ENCODE assay signal across 8 cellular contexts in genomic region chr12:111024205-111024794, GRCh38. TPM values are rescaled to one million over a fixed set of nuclear protein-coding genes. Genes with fewer than 3 reads are reported as not detected.
A peak's percentile ranks its signal among the peaks of the same experiment; 100 is the strongest.
DNase-seq lines count a peak whose midpoint lies in the region; ATAC-seq and TF ChIP-seq lines count a peak whose summit lies in the region.

No MANE protein-coding gene starts in this region.

- no TSS peak for BruUV-seq in Calu3 (replicated peaks; lab: Mats Ljungman, UMichigan)

- intact Hi-C loops in Calu3 (cut with micrococcal nuclease; ENCODE audit: unreplicated experiment) = loop anchor here (1.0 to 2.0 kb wide), 3 partner anchors 151 to 289 kb away; no protein-coding TSS in a partner anchor

- H3K27me3 Mint-ChIP-seq in Calu3 (ENCODE audit: unreplicated experiment) = peaks cover 100% of the 10 kb centered on the region

- H3K4me1 Mint-ChIP-seq in Calu3 (ENCODE audit: low read depth, unreplicated experiment) = peaks cover 7% of the 10 kb centered on the region

- no peak overlapping the region for H3K4me3 Mint-ChIP-seq in Calu3 (ENCODE audit: low read depth, unreplicated experiment)

- no peaks in the 10 kb centered on the region for H3K9me3 Mint-ChIP-seq in Calu3 (ENCODE audit: low read depth, unreplicated experiment)

- ATAC-seq in GM18517 (IDR thresholded peaks at IDR 0.05; ENCODE audit: unreplicated experiment) (no peak), HG03196 (IDR thresholded peaks at IDR 0.05; ENCODE audit: unreplicated experiment) (no peak)

- peak; percentile 88 for TF ChIP-seq CTCF in Calu3 (IDR thresholded peaks at IDR 0.05; ENCODE audit: unreplicated experiment)

- CTCF ChIA-PET in Calu3 (lab: Charles Lee) = no interaction called here

- H3K27ac Mint-ChIP-seq in Calu3 (ENCODE audit: unreplicated experiment) = no peak overlapping the region

- H3K36me3 Mint-ChIP-seq in Calu3 (ENCODE audit: insufficient read depth, unreplicated experiment) = no peaks in the 10 kb centered on the region

- DNase-seq in Calu3 = peak; percentile 81
- peak; percentile 64 for DNase-seq in HT-29 (ENCODE audit: low spot score)
- DNase-seq in SW 1271 (lab: John Stamatoyannopoulos, UW) = peak; percentile 17 to 47
- peak; percentile 9 for DNase-seq in amniotic epithelial cell (ENCODE audit: low read depth)
- peak; percentile 90 for DNase-seq in islet precursor cell
- DNase-seq in stimulated activated CD4-positive, alpha-beta T cell treated with anti-CD3 and anti-CD28 coated beads, Interleukin-4, amount 100 ng/mL, for 48 hours (ENCODE audit: low read depth in 2 of 2) = peak; percentile 42 to 50

RNA-seq across cellular contexts. Expression of gene CUX2, which starts 9.7 kb away (rescaled TPM):
- total RNA-seq in Calu3 (2022) = not detected in 2 replicates
- total RNA-seq in HT-29 (2014; rRNA removed; shearing (Covaris generic)) = not detected in 2 replicates

Comparison
In these comparisons a context has a peak if more than half of its experiments do, and no peak if none do; other contexts are left out.
1. DNase-seq: peak in every context shown above with its lines; median percentile 90 in islet precursor cell; 81 in Calu3; 64 in HT-29; 46 in stimulated activated CD4-positive, alpha-beta T cell treated with anti-CD3 and anti-CD28 coated beads, Interleukin-4, amount 100 ng/mL, for 48 hours; 32 in SW 1271; 9 in amniotic epithelial cell.